Comparison of ENCODE assay signal across 27 cellular contexts in genomic region chr20:51175156-51175555, GRCh38.
"Had no signal": no experiment of that assay in that cellular context is flagged by ENCODE, and none has a peak within 500 bp of the region (broad histone marks: within the 10 kb centered on the region; RNA-seq: fewer than 3 reads in every experiment).

No MANE protein-coding gene starts in this region.

- H3K27ac ChIP-seq: ascending aorta, cardiac muscle cell, WERI-Rb-1 had no signal

- DNase-seq: activated CD4-positive, alpha-beta memory T cell treated with anti-CD3 and anti-CD28 coated beads, Interleukin-2, amount 10 ng/mL, durations not matched to agents 7 days and 5 days; activated CD4-positive, alpha-beta T cell treated with anti-CD3 and anti-CD28 coated beads for 1 hour; activated CD4-positive, alpha-beta T cell treated with anti-CD3 and anti-CD28 coated beads for 36 hours; activated CD4-positive, alpha-beta T cell treated with anti-CD3 and anti-CD28 coated beads for 48 hours; activated CD4-positive, alpha-beta T cell treated with anti-CD3 and anti-CD28 coated beads, Interleukin-2, amount 10 ng/mL, durations not matched to agents 7 days and 5 days; activated CD4-positive, alpha-beta T cell treated with anti-CD3 and anti-CD28 coated beads, Interleukin-2, amount 50 U/mL, for 48 hours; activated CD4-positive, CD25-positive, alpha-beta regulatory T cell; activated CD8-positive, alpha-beta memory T cell treated with anti-CD3 and anti-CD28 coated beads for 24 hours; activated CD8-positive, alpha-beta memory T cell treated with anti-CD3 and anti-CD28 coated beads, Interleukin-2, amount 10 ng/mL, durations not matched to agents 7 days and 5 days; activated CD8-positive, alpha-beta T cell treated with anti-CD3 and anti-CD28 coated beads, Interleukin-2, amount 10 ng/mL, durations not matched to agents 7 days and 5 days; activated gamma-delta T cell; activated naive CD4-positive, alpha-beta T cell treated with anti-CD3 and anti-CD28 coated beads, Interleukin-2, amount 10 ng/mL, durations not matched to agents 7 days and 5 days; activated naive CD4-positive, alpha-beta T cell treated with Interleukin-2 at 50 U/mL for 16 hours; activated naive CD8-positive, alpha-beta T cell treated with anti-CD3 and anti-CD28 coated beads, Interleukin-2, amount 10 ng/mL, durations not matched to agents 7 days and 5 days; activated naive CD8-positive, alpha-beta T cell treated with anti-CD3 and anti-CD28 coated beads, Interleukin-2, amount 50 U/mL, for 24 hours; activated T-cell treated with anti-CD3 and anti-CD28 coated beads, Interleukin-2, amount 50 U/mL, for 24 hours; activated T-cell treated with anti-CD3 and anti-CD28 coated beads, Interleukin-2, amount 50 U/mL, for 48 hours; amygdala; anterior cingulate cortex; caudate nucleus; cerebellar nuclear complex; T-helper 1 cell; T-helper 2 cell; T-helper 9 cell; WERI-Rb-1 had no signal

- H3K4me3 ChIP-seq: ascending aorta, cardiac muscle cell had no signal

- H3K36me3 ChIP-seq: ascending aorta, cardiac muscle cell, WERI-Rb-1 had no signal

- H3K4me1 ChIP-seq: ascending aorta had no signal

- H3K9me3 ChIP-seq: ascending aorta had no signal
